8 cellular contexts compared by ENCODE assay signal in genomic region chr1:1001631-1002300, GRCh38. TPM values are rescaled to one million over a fixed set of nuclear protein-coding genes. Genes with fewer than 3 reads are reported as not detected.
DNase-seq lines count a peak whose midpoint lies in the region; ATAC-seq and TF ChIP-seq lines count a peak whose summit lies in the region.

No MANE protein-coding gene starts in this region.

- no peaks in the 10 kb centered on the region for H3K27me3 Mint-ChIP-seq in Calu3 (ENCODE audit: unreplicated experiment)

- H3K27me3 ChIP-seq in iPS DF 6.9 (ENCODE audit: control insufficient read depth, insufficient read depth, low read length): peaks cover 24% of the 10 kb centered on the region
- H3K27me3 ChIP-seq in sigmoid colon: peaks cover 0 to 17% (median 5%) of the 10 kb centered on the region in 3 donors

- no peaks in the 10 kb centered on the region for H3K9me3 Mint-ChIP-seq in Calu3 (ENCODE audit: low read depth, unreplicated experiment)

- peak; percentile 90 for DNase-seq in Calu3
- DNase-seq in T-helper 1 cell: peak; percentile 44 to 62 (median 56)
- DNase-seq in astrocyte of the cerebellum (ENCODE audit: low read depth): no peak
- no peak for DNase-seq in iPS DF 6.9 (ENCODE audit: low read depth, low spot score)
- peak; percentile 90 for DNase-seq in sigmoid colon
- no peak for DNase-seq in NCI-H187 (lab: John Stamatoyannopoulos, UW)

- TF ChIP-seq EP300 in sigmoid colon (IDR thresholded peaks at IDR 0.05): no peak

- H3K4me3 Mint-ChIP-seq in Calu3 (ENCODE audit: low read depth, unreplicated experiment): peak overlapping the region; percentile 43

- H3K4me3 ChIP-seq in astrocyte of the cerebellum (ENCODE audit: low read depth, low read length): peak overlapping the region; percentile 56
- peak overlapping the region; percentile 39; the same call in 1 of the 2 replicates for H3K4me3 ChIP-seq in iPS DF 6.9 (ENCODE audit: low read length)
- peak overlapping the region; percentile 58 to 92 (median 60) for H3K4me3 ChIP-seq in sigmoid colon

- CTCF ChIA-PET in Calu3 (lab: Charles Lee): interaction anchor here (0.6 to 1.0 kb wide), 3 partner anchors 18 to 63 kb away, joined by 3 to 4 read pairs (median 3); no protein-coding TSS in a partner anchor

- peak; percentile 87 for TF ChIP-seq CTCF in Calu3 (IDR thresholded peaks at IDR 0.05; ENCODE audit: unreplicated experiment)
- peak; percentile 64 for TF ChIP-seq CTCF in astrocyte of the cerebellum (IDR thresholded peaks at IDR 0.05; ENCODE audit: low read depth, low read length, missing control alignments)
- peak; percentile 62 to 96 (median 88) for TF ChIP-seq CTCF in sigmoid colon (IDR thresholded peaks at IDR 0.05)

- H3K36me3 ChIP-seq in iPS DF 6.9 (ENCODE audit: control insufficient read depth, insufficient read depth, low read length) (no peaks in the 10 kb centered on the region; the same call in 1 of the 2 replicates), sigmoid colon (no peaks in the 10 kb centered on the region)

- intact Hi-C loops in Calu3 (cut with micrococcal nuclease; ENCODE audit: unreplicated experiment) (no loop called here), sigmoid colon (cut with DNase I) (loop anchor here (1.0 kb wide), 1 partner anchor 42 kb away; the partner anchor contains the start of gene NOC2L)

- H3K4me1 ChIP-seq in iPS DF 6.9 (ENCODE audit: control insufficient read depth, insufficient read depth, low read length) (peaks cover 16% of the 10 kb centered on the region), sigmoid colon (peaks cover 0 to 56% (median 47%) of the 10 kb centered on the region in 4 donors)

- H3K27ac Mint-ChIP-seq in Calu3 (ENCODE audit: unreplicated experiment): peak overlapping the region; percentile 95

- ATAC-seq in HG03354 (IDR thresholded peaks at IDR 0.05; ENCODE audit: poor library complexity, severe bottlenecking, unreplicated experiment): peak; percentile 40
- no peak for ATAC-seq in HG02610 (IDR thresholded peaks at IDR 0.05; ENCODE audit: unreplicated experiment)

- H3K4me1 Mint-ChIP-seq in Calu3 (ENCODE audit: low read depth, unreplicated experiment): peaks cover 21% of the 10 kb centered on the region

- WGBS in iPS DF 6.9 (ENCODE audit: insufficient coverage, insufficient read length): no CpG with 5 or more reads among the region's 64 CpGs
- WGBS in sigmoid colon, 2 donors: 2 to 4% methylated on average over 64 of the region's 64 CpGs

- TF ChIP-seq POLR2A in sigmoid colon (IDR thresholded peaks at IDR 0.05): no peak

- peaks cover 67% of the 10 kb centered on the region for H3K36me3 Mint-ChIP-seq in Calu3 (ENCODE audit: insufficient read depth, unreplicated experiment)

- H3K27ac ChIP-seq in iPS DF 6.9 (ENCODE audit: low read length) (no peak overlapping the region), sigmoid colon (peak overlapping the region; percentile 89 to 98 (median 96))

- in situ Hi-C loops in astrocyte of the cerebellum (cut with HindIII; ENCODE audit: low sequenced_read_pairs): no loop called here

- no peaks in the 10 kb centered on the region for H3K9me3 ChIP-seq in iPS DF 6.9 (ENCODE audit: control insufficient read depth, insufficient read depth, low read length)
- no peaks in the 10 kb centered on the region for H3K9me3 ChIP-seq in sigmoid colon

- no TSS peak for BruUV-seq in Calu3 (replicated peaks; lab: Mats Ljungman, UMichigan)

RNA-seq across cellular contexts. Expression of gene HES4, which starts 1.9 kb away (rescaled TPM):
- total RNA-seq in Calu3 (2022) (35.5 and 51.3 TPM in 2 replicates), sigmoid colon (10 to 100 TPM; 25.0 to 65.1 (median 27.9) TPM)
- 10 to 100 TPM in 1 of 3 donors, 1 to 10 TPM in 2; 1.2 to 15.7 (median 4.6) TPM for polyA plus RNA-seq in sigmoid colon

RNA-seq across cellular contexts. Expression of gene ISG15, which starts 11.5 kb away (rescaled TPM):
- total RNA-seq in Calu3 (2022) (165 and 522 TPM in 2 replicates), sigmoid colon (10 to 100 TPM; 49.4 to 81.1 (median 68.8) TPM)
- 100 to 1,000 TPM in 2 of 3 donors, 10 to 100 TPM in 1; 78.7 to 357 (median 241) TPM for polyA plus RNA-seq in sigmoid colon

RNA-seq across cellular contexts. Expression of gene AGRN, which starts 18.2 kb away (rescaled TPM):
- total RNA-seq in Calu3 (2022) (446 and 552 TPM in 2 replicates), sigmoid colon (10 to 100 TPM in 2 of 4 donors, 1 to 10 TPM in 2; 3.9 to 23.3 (median 10.3) TPM)
- 10 to 100 TPM in 1 of 3 donors, 1 to 10 TPM in 2; 2.8 to 54.4 (median 3.0) TPM for polyA plus RNA-seq in sigmoid colon

RNA-seq across cellular contexts. Expression of gene PERM1, which starts 19.9 kb away (rescaled TPM):
- total RNA-seq in Calu3 (2022) (not detected in 2 replicates), sigmoid colon (under 1 TPM in 1 of 4 donors, not detected in 3; under 0.01 TPM)
- polyA plus RNA-seq in sigmoid colon: under 1 TPM in 2 of 3 donors, not detected in 1; 0.16 to 0.69 TPM

RNA-seq across cellular contexts. Expression of gene PLEKHN1, which starts 35.5 kb away (rescaled TPM):
- total RNA-seq in Calu3 (2022) (11.9 and 16.2 TPM in 2 replicates), sigmoid colon (not detected)
- 1 to 10 TPM in 1 of 3 donors, under 1 TPM in 1, not detected in 1; 0.46 to 1.5 TPM for polyA plus RNA-seq in sigmoid colon

Comparison
In these comparisons a context has a peak if more than half of its experiments do, and no peak if none do; other contexts are left out.
1. DNase-seq: peak in Calu3 (single experiment), T-helper 1 cell (5 of 5) and sigmoid colon (single experiment); none in astrocyte of the cerebellum (single experiment), iPS DF 6.9 (single experiment) and NCI-H187 (0 of 2).
2. RNA of gene AGRN, which starts 18.2 kb away (total RNA-seq): 446 to 552 TPM in Calu3; 3.9 to 23.3 TPM in sigmoid colon; every median in the first group is over 10 times any median in the second.
3. Peak in every context shown above with its lines, with median percentiles within 50 percentile points of each other: CTCF ChIP-seq and H3K4me3 ChIP-seq.